1 cellular context compared by ENCODE assay signal in genomic region chr3:12719984-12720656, GRCh38.
A peak's percentile ranks its signal among the peaks of the same experiment; 100 is the strongest.
TF ChIP-seq lines count a peak whose summit lies in the region.

No MANE protein-coding gene starts in this region.

TF ChIP-seq in K562, 482 proteins besides CTCF, POLR2A, EP300 and RAD21 (continued from another document and continues in another):
- TF ChIP-seq HOMEZ (CRISPR knock-in tag; IDR thresholded peaks at IDR 0.05) (no peak), ZC3H11A (IDR thresholded peaks at IDR 0.05; ENCODE audit: low read depth, low read length) (no peak), NR1H2 (CRISPR knock-in tag; IDR thresholded peaks at IDR 0.05) (no peak), GABPB1 (CRISPR knock-in tag; IDR thresholded peaks at IDR 0.05) (peak; percentile 19; the same call in 1 of the 2 replicates), TBP (optimal IDR thresholded peaks at IDR 0.05; ENCODE audit: low read depth, low read length) (peak; percentile 11), NFATC3 (IDR thresholded peaks at IDR 0.05) (no peak), CTBP1 (IDR thresholded peaks at IDR 0.05; ENCODE audit: borderline replicate concordance) (peak; percentile 90), ESRRA (IDR thresholded peaks at IDR 0.05; ENCODE audit: borderline replicate concordance, low read depth) (0 out of 2 replicates have a peak, but pooled peaks have one; percentile 8), FOXK2 (conservative IDR thresholded peaks at IDR 0.05 in 1 of 2, IDR thresholded peaks at IDR 0.05 in 1 of 2; ENCODE audit: low read depth in 2 of 2) (peak in 1 of 2 experiments; percentile 40; a peak in 2 of 4 replicates), MXI1 (IDR thresholded peaks at IDR 0.05; ENCODE audit: low read depth, low read length) (peak; percentile 78; the same call in 1 of the 2 replicates), CREM (IDR thresholded peaks at IDR 0.05; ENCODE audit: low read depth) (peak; percentile 71), NONO (IDR thresholded peaks at IDR 0.05; ENCODE audit: low read depth in 2 of 2, low read length in 1 of 2) (no peak), RCOR1 (IDR thresholded peaks at IDR 0.05; ENCODE audit: borderline replicate concordance in 1 of 2, low read depth in 2 of 2, low read length in 2 of 2) (peak; percentile 23 to 97; a peak in 3 of 4 replicates), MAX (CRISPR knock-in tag; IDR thresholded peaks at IDR 0.05) (no peak), ZNF584 (CRISPR knock-in tag; IDR thresholded peaks at IDR 0.05; ENCODE audit: low read depth) (no peak), SIN3A (IDR thresholded peaks at IDR 0.05; ENCODE audit: borderline replicate concordance in 2 of 2, control insufficient read depth in 1 of 2, low read depth in 2 of 2, low read length in 2 of 2) (0 out of 4 replicates have a peak, but pooled peaks of 1 of the 2 experiments have one; percentile 14), FOXJ2 (tag; IDR thresholded peaks at IDR 0.05) (peak; percentile 97), LCOR (CRISPR knock-in tag; IDR thresholded peaks at IDR 0.05) (no peak), NFYB (IDR thresholded peaks at IDR 0.05; ENCODE audit: extremely low read depth, insufficient read length) (peak; percentile 11), RREB1 (CRISPR knock-in tag; IDR thresholded peaks at IDR 0.05) (peak; percentile 75; the same call in 1 of the 2 replicates), RB1 (IDR thresholded peaks at IDR 0.05; ENCODE audit: low read depth) (peak; percentile 46; the same call in 1 of the 2 replicates), ZNF232 (CRISPR knock-in tag; IDR thresholded peaks at IDR 0.05) (no peak), BRD9 (IDR thresholded peaks at IDR 0.05; ENCODE audit: low read depth, partially characterized antibody) (no peak), SMC3 (conservative IDR thresholded peaks at IDR 0.05; ENCODE audit: insufficient read depth, low read depth, low read length) (peak; percentile 68), MEIS2 (IDR thresholded peaks at IDR 0.05; ENCODE audit: partially characterized antibody) (peak; percentile 77), ID3 (CRISPR knock-in tag; IDR thresholded peaks at IDR 0.05) (no peak), ID3 (tag; IDR thresholded peaks at IDR 0.05) (no peak), FOXJ3 (CRISPR knock-in tag; IDR thresholded peaks at IDR 0.05) (peak; percentile 76), ZNF764 (CRISPR knock-in tag; IDR thresholded peaks at IDR 0.05; ENCODE audit: low read depth) (no peak), MYNN (IDR thresholded peaks at IDR 0.05) (peak; percentile 93), MYNN (CRISPR knock-in tag; IDR thresholded peaks at IDR 0.05) (no peak), ZNF589 (CRISPR knock-in tag; IDR thresholded peaks at IDR 0.05; ENCODE audit: low read depth) (no peak), SIN3B (IDR thresholded peaks at IDR 0.05; ENCODE audit: low read depth) (no peak), MIER1 (IDR thresholded peaks at IDR 0.05; ENCODE audit: low read depth) (no peak), FOSL1 (tag; conservative IDR thresholded peaks at IDR 0.05) (0 out of 2 replicates have a peak, but pooled peaks have one; percentile 23), RBM25 (IDR thresholded peaks at IDR 0.05; ENCODE audit: low read depth, low read length, severe bottlenecking) (peak; percentile 62), KLF16 (IDR thresholded peaks at IDR 0.05) (peak; percentile 67; the same call in 1 of the 2 replicates), TAF1 (IDR thresholded peaks at IDR 0.05; ENCODE audit: control insufficient read depth, extremely low read depth, insufficient read depth, low read length, severe bottlenecking) (no peak), WHSC1 (IDR thresholded peaks at IDR 0.05; ENCODE audit: low read length) (no peak), SMAD1 (IDR thresholded peaks at IDR 0.05; ENCODE audit: low read depth, low read length, partially characterized antibody) (peak; percentile 37), ETV1 (tag; conservative IDR thresholded peaks at IDR 0.05; ENCODE audit: low read depth) (0 out of 2 replicates have a peak, but pooled peaks have one; percentile 13), KDM1A (IDR thresholded peaks at IDR 0.05) (peak in 1 of 2 experiments; percentile 33; a peak in 2 of 4 replicates), ETV6 (IDR thresholded peaks at IDR 0.05; ENCODE audit: borderline replicate concordance in 1 of 2, low read depth in 2 of 2, low read length in 1 of 2) (no peak), ETV6 (CRISPR knock-in tag; IDR thresholded peaks at IDR 0.05; ENCODE audit: borderline replicate concordance) (no peak), YY1 (IDR thresholded peaks at IDR 0.05; ENCODE audit: borderline replicate concordance in 1 of 3, control insufficient read depth in 1 of 3, extremely low read depth in 1 of 3, insufficient read depth in 3 of 3, insufficient read length in 1 of 3, insufficient replicate concordance in 2 of 3, low read depth in 1 of 3, low read length in 2 of 3) (peak in 1 of 3 experiments; percentile 35), CSDE1 (IDR thresholded peaks at IDR 0.05) (peak in 1 of 2 experiments; percentile 74; a peak in 1 of 4 replicates)
- TF ChIP-seq, protein P1, sequence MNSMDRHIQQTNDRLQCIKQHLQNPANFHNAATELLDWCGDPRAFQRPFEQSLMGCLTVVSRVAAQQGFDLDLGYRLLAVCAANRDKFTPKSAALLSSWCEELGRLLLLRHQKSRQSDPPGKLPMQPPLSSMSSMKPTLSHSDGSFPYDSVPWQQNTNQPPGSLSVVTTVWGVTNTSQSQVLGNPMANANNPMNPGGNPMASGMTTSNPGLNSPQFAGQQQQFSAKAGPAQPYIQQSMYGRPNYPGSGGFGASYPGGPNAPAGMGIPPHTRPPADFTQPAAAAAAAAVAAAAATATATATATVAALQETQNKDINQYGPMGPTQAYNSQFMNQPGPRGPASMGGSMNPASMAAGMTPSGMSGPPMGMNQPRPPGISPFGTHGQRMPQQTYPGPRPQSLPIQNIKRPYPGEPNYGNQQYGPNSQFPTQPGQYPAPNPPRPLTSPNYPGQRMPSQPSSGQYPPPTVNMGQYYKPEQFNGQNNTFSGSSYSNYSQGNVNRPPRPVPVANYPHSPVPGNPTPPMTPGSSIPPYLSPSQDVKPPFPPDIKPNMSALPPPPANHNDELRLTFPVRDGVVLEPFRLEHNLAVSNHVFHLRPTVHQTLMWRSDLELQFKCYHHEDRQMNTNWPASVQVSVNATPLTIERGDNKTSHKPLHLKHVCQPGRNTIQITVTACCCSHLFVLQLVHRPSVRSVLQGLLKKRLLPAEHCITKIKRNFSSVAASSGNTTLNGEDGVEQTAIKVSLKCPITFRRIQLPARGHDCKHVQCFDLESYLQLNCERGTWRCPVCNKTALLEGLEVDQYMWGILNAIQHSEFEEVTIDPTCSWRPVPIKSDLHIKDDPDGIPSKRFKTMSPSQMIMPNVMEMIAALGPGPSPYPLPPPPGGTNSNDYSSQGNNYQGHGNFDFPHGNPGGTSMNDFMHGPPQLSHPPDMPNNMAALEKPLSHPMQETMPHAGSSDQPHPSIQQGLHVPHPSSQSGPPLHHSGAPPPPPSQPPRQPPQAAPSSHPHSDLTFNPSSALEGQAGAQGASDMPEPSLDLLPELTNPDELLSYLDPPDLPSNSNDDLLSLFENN (IDR thresholded peaks at IDR 0.05; ENCODE audit: low read depth in 2 of 2, low read length in 2 of 2): no peak
- TF ChIP-seq, protein P2, sequence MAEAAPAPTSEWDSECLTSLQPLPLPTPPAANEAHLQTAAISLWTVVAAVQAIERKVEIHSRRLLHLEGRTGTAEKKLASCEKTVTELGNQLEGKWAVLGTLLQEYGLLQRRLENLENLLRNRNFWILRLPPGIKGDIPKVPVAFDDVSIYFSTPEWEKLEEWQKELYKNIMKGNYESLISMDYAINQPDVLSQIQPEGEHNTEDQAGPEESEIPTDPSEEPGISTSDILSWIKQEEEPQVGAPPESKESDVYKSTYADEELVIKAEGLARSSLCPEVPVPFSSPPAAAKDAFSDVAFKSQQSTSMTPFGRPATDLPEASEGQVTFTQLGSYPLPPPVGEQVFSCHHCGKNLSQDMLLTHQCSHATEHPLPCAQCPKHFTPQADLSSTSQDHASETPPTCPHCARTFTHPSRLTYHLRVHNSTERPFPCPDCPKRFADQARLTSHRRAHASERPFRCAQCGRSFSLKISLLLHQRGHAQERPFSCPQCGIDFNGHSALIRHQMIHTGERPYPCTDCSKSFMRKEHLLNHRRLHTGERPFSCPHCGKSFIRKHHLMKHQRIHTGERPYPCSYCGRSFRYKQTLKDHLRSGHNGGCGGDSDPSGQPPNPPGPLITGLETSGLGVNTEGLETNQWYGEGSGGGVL (CRISPR knock-in tag; IDR thresholded peaks at IDR 0.05): no peak
- TF ChIP-seq, protein P3, sequence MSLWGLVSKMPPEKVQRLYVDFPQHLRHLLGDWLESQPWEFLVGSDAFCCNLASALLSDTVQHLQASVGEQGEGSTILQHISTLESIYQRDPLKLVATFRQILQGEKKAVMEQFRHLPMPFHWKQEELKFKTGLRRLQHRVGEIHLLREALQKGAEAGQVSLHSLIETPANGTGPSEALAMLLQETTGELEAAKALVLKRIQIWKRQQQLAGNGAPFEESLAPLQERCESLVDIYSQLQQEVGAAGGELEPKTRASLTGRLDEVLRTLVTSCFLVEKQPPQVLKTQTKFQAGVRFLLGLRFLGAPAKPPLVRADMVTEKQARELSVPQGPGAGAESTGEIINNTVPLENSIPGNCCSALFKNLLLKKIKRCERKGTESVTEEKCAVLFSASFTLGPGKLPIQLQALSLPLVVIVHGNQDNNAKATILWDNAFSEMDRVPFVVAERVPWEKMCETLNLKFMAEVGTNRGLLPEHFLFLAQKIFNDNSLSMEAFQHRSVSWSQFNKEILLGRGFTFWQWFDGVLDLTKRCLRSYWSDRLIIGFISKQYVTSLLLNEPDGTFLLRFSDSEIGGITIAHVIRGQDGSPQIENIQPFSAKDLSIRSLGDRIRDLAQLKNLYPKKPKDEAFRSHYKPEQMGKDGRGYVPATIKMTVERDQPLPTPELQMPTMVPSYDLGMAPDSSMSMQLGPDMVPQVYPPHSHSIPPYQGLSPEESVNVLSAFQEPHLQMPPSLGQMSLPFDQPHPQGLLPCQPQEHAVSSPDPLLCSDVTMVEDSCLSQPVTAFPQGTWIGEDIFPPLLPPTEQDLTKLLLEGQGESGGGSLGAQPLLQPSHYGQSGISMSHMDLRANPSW (CRISPR knock-in tag; IDR thresholded peaks at IDR 0.05): 0 out of 2 replicates have a peak, but pooled peaks have one; percentile 80
